ENCODE assay signal across 8 cellular contexts in the genomic region with DNA sequence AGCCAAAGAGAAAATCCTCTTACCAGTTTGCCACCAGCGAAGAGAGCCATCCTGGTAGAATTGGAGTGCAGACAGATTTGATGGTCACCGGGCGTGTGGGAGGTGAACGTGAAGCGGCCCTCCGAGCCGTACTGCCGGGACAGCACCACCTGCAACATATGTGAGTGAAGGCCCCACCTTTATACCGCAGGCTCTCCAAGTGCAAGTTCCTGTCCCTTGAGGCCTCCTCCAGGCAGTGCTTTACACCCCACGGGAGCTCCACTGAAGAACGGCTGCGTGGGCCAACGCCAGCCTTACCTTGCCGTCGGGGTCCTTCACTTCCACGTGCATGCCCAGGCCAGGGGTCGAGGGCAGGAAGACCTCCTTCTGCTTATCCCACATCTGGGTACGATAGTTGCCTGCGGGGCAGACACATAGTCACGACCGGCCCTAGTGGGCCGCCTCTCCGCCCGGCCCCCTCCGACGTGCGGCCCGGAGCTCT. TPM values are rescaled to one million over a fixed set of nuclear protein-coding genes. Genes with fewer than 3 reads are reported as not detected.
DNase-seq lines count a peak whose midpoint lies in the region; ATAC-seq, FAIRE-seq and TF ChIP-seq lines count a peak whose summit lies in the region.

No MANE protein-coding gene starts in this region.

- H3K4me3 ChIP-seq in A673 (ENCODE audit: low read depth, low read length, poor library complexity, severe bottlenecking) (peak overlapping the region; percentile 88), SU-DHL-6 (ENCODE audit: insufficient read depth, low read length, poor library complexity, severe bottlenecking) (peak overlapping the region; percentile 68), K562 (peak overlapping the region; percentile 81), kidney epithelial cell (ENCODE audit: low read depth, low read length) (peak overlapping the region; percentile 89)

- in situ Hi-C loops in K562 (cut with MboI): no loop called here

- H3K36me3 ChIP-seq in A673 (ENCODE audit: insufficient read depth, low read length, poor library complexity, severe bottlenecking) (peaks cover 30% of the 10 kb centered on the region), SU-DHL-6 (ENCODE audit: low read length) (peaks cover 11% of the 10 kb centered on the region; the same call in 1 of the 2 replicates), K562 (ENCODE audit: control insufficient read depth, insufficient read depth, low read length) (peaks cover 34% of the 10 kb centered on the region; the same call in 2 of the 3 replicates), kidney epithelial cell (ENCODE audit: control insufficient read depth, insufficient read depth, low read length) (peaks cover 2% of the 10 kb centered on the region)

- BruUV-seq in A673 (replicated peaks; lab: Mats Ljungman, UMichigan) (no TSS peak), K562 (replicated peaks; lab: Mats Ljungman, UMichigan) (TSS peak; percentile 38)

- peaks cover 6% of the 10 kb centered on the region for H3K4me1 ChIP-seq in A673 (ENCODE audit: insufficient read depth, low read length, poor library complexity, severe bottlenecking)
- H3K4me1 ChIP-seq in K562 (replicated peaks in 1 of 2; ENCODE audit: control insufficient read depth in 2 of 2, insufficient read depth in 2 of 2, low read length in 2 of 2): peaks cover 9 to 25% of the 10 kb centered on the region in 2 experiments; a peak in 4 of 5 replicates

- H3K79me2 ChIP-seq in SU-DHL-6 (ENCODE audit: insufficient read depth, low read length) (peaks cover 23% of the 10 kb centered on the region), K562 (ENCODE audit: control insufficient read depth, insufficient read depth, low read length) (peaks cover 25% of the 10 kb centered on the region)

- TF ChIP-seq EP300 in K562 (IDR thresholded peaks at IDR 0.05; ENCODE audit: low read length): no peak

- peak overlapping the region; percentile 15 for H2AFZ ChIP-seq in SU-DHL-6 (ENCODE audit: low read depth, low read length, severe bottlenecking)
- H2AFZ ChIP-seq in K562 (ENCODE audit: low read depth, low read length): peak overlapping the region; percentile 96

- CTCF ChIA-PET in A673 (lab: Charles Lee) (no interaction called here), K562 (lab: Yijun Ruan, JAX; ENCODE audit: low intra/inter-chr PET ratio) (no interaction called here)

- POLR2A ChIA-PET in A673 (lab: Charles Lee; ENCODE audit: low non-redundant PET): no interaction called here
- POLR2A ChIA-PET in K562 (lab: Yijun Ruan, JAX): interaction anchor here (0.6 to 2.4 kb wide), 14 partner anchors 8 to 717 kb away, joined by 3 to 14 read pairs (median 6); partner anchors contain the start of genes DDX56, NUDCD3, OGDH and PURB

- H3K27ac ChIP-seq in A673 (ENCODE audit: low read depth, low read length, poor library complexity, severe bottlenecking) (peak overlapping the region; percentile 92), SU-DHL-6 (ENCODE audit: low read depth, low read length) (peak overlapping the region; percentile 76), K562 (ENCODE audit: extremely low read depth, low read depth, low read length) (peak overlapping the region; percentile 73)

- no peak for FAIRE-seq in K562 (lab: Jason Lieb, UNC)

- peak overlapping the region; percentile 86 for H3K9ac ChIP-seq in SU-DHL-6 (ENCODE audit: low read length)
- peak overlapping the region; percentile 74 to 92 for H3K9ac ChIP-seq in K562 (ENCODE audit: insufficient read depth in 1 of 2, low read depth in 2 of 2, low read length in 2 of 2)

- DNase-seq in A673 (ENCODE audit: low spot score) (no peak), K562 (ENCODE audit: extremely low read depth in 1 of 4, low spot score in 3 of 4) (peak in 2 of 4 experiments; percentile 16 to 56), kidney epithelial cell (ENCODE audit: low read depth) (no peak), NCI-H345 (lab: John Stamatoyannopoulos, UW) (no peak)
- peak; percentile 29 to 40 for DNase-seq in stimulated activated CD4-positive, alpha-beta T cell treated with anti-CD3 and anti-CD28 coated beads, Interleukin-4, amount 100 ng/mL, for 48 hours (ENCODE audit: low read depth in 2 of 2)

- H3K9me1 ChIP-seq in K562 (ENCODE audit: control insufficient read depth, insufficient read depth, low read length): no peaks in the 10 kb centered on the region

- H3K4me2 ChIP-seq in SU-DHL-6 (ENCODE audit: low read depth, low read length, poor library complexity, severe bottlenecking) (peak overlapping the region; percentile 78), K562 (ENCODE audit: insufficient read depth, low read length) (peak overlapping the region; percentile 97)

- no peak for TF ChIP-seq POLR2A in K562 (conservative IDR thresholded peaks at IDR 0.05)

- TF ChIP-seq CTCF in A673 (conservative IDR thresholded peaks at IDR 0.05; ENCODE audit: low read depth, low read length) (no peak), SU-DHL-6 (IDR thresholded peaks at IDR 0.05; ENCODE audit: insufficient read depth, low read length, poor library complexity, severe bottlenecking) (no peak), K562 (IDR thresholded peaks at IDR 0.05 in 2 of 3, conservative IDR thresholded peaks at IDR 0.05 in 1 of 3; ENCODE audit: insufficient read depth in 2 of 3, low read depth in 1 of 3, low read length in 3 of 3) (no peak), kidney epithelial cell (IDR thresholded peaks at IDR 0.05; ENCODE audit: insufficient read depth, low read length, poor library complexity, severe bottlenecking) (no peak)

- H4K20me1 ChIP-seq in SU-DHL-6 (ENCODE audit: low read depth, low read length) (no peaks in the 10 kb centered on the region), K562 (replicated peaks; ENCODE audit: control insufficient read depth, insufficient read depth, low read length) (no peaks in the 10 kb centered on the region)

- H3F3A ChIP-seq in SU-DHL-6 (ENCODE audit: insufficient read depth): peaks cover 9% of the 10 kb centered on the region

- H3K9me3 ChIP-seq in A673 (ENCODE audit: low read depth, low read length, poor library complexity, severe bottlenecking): no peaks in the 10 kb centered on the region
- H3K9me3 ChIP-seq in SU-DHL-6 (ENCODE audit: insufficient read depth, low read length): no peaks in the 10 kb centered on the region
- H3K9me3 ChIP-seq in K562 (replicated peaks; ENCODE audit: control insufficient read depth, insufficient read depth, low read depth, low read length): no peaks in the 10 kb centered on the region

- no peaks in the 10 kb centered on the region for H3K9me2 ChIP-seq in SU-DHL-6 (replicated peaks; ENCODE audit: insufficient read depth, low read length)

- ATAC-seq in GM18520 (IDR thresholded peaks at IDR 0.05; ENCODE audit: unreplicated experiment) (peak; percentile 21), HG03045 (IDR thresholded peaks at IDR 0.05; ENCODE audit: unreplicated experiment) (peak; percentile 33), K562 (peak; percentile 65)

- intact Hi-C loops in A673 (cut with micrococcal nuclease; ENCODE audit: unreplicated experiment): loop anchor here (5.0 kb wide), 1 partner anchor 216 kb away; the partner anchor contains the start of gene PPIA
- intact Hi-C loops in K562 (cut with micrococcal nuclease): loop anchor here (5.0 kb wide), 1 partner anchor 216 kb away; the partner anchor contains the start of gene PPIA

- under 1% methylated on average over 28 of the region's 28 CpGs for WGBS in K562 (ENCODE audit: insufficient coverage, low coverage, missing lambda C conversion rate)

- no peak for TF ChIP-seq RAD21 in K562 (CRISPR knock-in tag; conservative IDR thresholded peaks at IDR 0.05 in 1 of 2, IDR thresholded peaks at IDR 0.05 in 1 of 2)

- H3K27me3 ChIP-seq in A673 (replicated peaks; ENCODE audit: insufficient read depth, low read depth, low read length, poor library complexity): no peaks in the 10 kb centered on the region
- no peaks in the 10 kb centered on the region for H3K27me3 ChIP-seq in SU-DHL-6 (ENCODE audit: low read length)
- H3K27me3 ChIP-seq in K562 (ENCODE audit: control insufficient read depth in 2 of 2, insufficient read depth in 2 of 2, low read length in 2 of 2): no peaks in the 10 kb centered on the region
- no peaks in the 10 kb centered on the region for H3K27me3 ChIP-seq in kidney epithelial cell (ENCODE audit: control insufficient read depth, insufficient read depth, low read length)

RNA-seq across cellular contexts. Expression of gene TMED4, which starts 0.6 kb away (rescaled TPM):
- 77.6 and 79.5 TPM in 2 replicates for total RNA-seq in A673 (2021)
- total RNA-seq in K562 (2011; cell fraction: chromatin; rRNA removed; ENCODE audit: low replicate concordance): 87.6 and 130 TPM in 2 replicates
- 122 and 140 TPM in 2 replicates for total RNA-seq in K562 (2011; cell fraction: nucleolus; rRNA removed)
- 150 and 206 TPM in 2 replicates for total RNA-seq in K562 (2011; cell fraction: nucleoplasm; rRNA removed)
- total RNA-seq in K562 (2014; rRNA removed): 40.0 and 53.8 TPM in 2 replicates
- 40.6 and 42.1 TPM in 2 replicates for total RNA-seq in K562 (2014; rRNA removed; fragmentation: Illumina TruSeq; extraction: Trizol)
- 43.8 and 44.3 TPM in 2 replicates for total RNA-seq in K562 (2015; rRNA removed; fragmentation: Illumina TruSeq; extraction: Trizol)
- 44.5 and 44.6 TPM in 2 replicates for total RNA-seq in K562 (2021)
- polyA plus RNA-seq in K562 (2011; rRNA removed): 64.0 and 75.5 TPM in 2 replicates
- 83.9 and 104 TPM in 2 replicates for polyA plus RNA-seq in K562 (2011; cell fraction: cytosol; rRNA removed)
- polyA plus RNA-seq in K562 (2011; cell fraction: nucleus; rRNA removed): 84.1 and 90.2 TPM in 2 replicates
- polyA plus RNA-seq in K562 (2012): 39.4 and 67.4 TPM in 2 replicates
- 40.5 and 44.2 TPM in 2 replicates for polyA plus RNA-seq in K562 (2014; fragmentation: Illumina TruSeq; extraction: Trizol)
- polyA plus RNA-seq in K562 (2014; fragmentation: Nextera tagmentation; extraction: Ambion mirVana): 10 to 100 TPM; 20.3 to 23.1 TPM
- 55.3 and 56.4 TPM in 2 replicates for polyA plus RNA-seq in K562 (2014; rRNA removed)
- polyA minus RNA-seq in K562 (2011; rRNA and poly(A)+ RNA removed): 49.9 and 50.1 TPM in 2 replicates
- 32.8 and 44.1 TPM in 2 replicates for polyA minus RNA-seq in K562 (2011; cell fraction: cytosol; rRNA and poly(A)+ RNA removed)
- polyA minus RNA-seq in K562 (2011; cell fraction: nucleus; rRNA and poly(A)+ RNA removed): 32.0 and 44.2 TPM in 2 replicates
- 159 and 201 TPM in 2 replicates for total RNA-seq in kidney epithelial cell

RNA-seq across cellular contexts. Expression of gene DDX56, which starts 7.8 kb away (rescaled TPM):
- total RNA-seq in A673 (2021) (119 and 147 TPM in 2 replicates), K562 (2014; rRNA removed) (102 and 133 TPM in 2 replicates), K562 (2014; rRNA removed; fragmentation: Illumina TruSeq; extraction: Trizol) (91.2 and 103 TPM in 2 replicates), K562 (2015; rRNA removed; fragmentation: Illumina TruSeq; extraction: Trizol) (89.1 and 90.8 TPM in 2 replicates), K562 (2021) (145 and 155 TPM in 2 replicates), kidney epithelial cell (67.9 and 96.8 TPM in 2 replicates)
- total RNA-seq in K562 (2011; cell fraction: chromatin; rRNA removed; ENCODE audit: low replicate concordance): 104 and 320 TPM in 2 replicates
- total RNA-seq in K562 (2011; cell fraction: nucleolus; rRNA removed): 229 and 246 TPM in 2 replicates
- total RNA-seq in K562 (2011; cell fraction: nucleoplasm; rRNA removed): 121 and 141 TPM in 2 replicates
- polyA plus RNA-seq in K562 (2011; rRNA removed) (110 and 120 TPM in 2 replicates), K562 (2014; fragmentation: Illumina TruSeq; extraction: Trizol) (114 and 133 TPM in 2 replicates), K562 (2014; fragmentation: Nextera tagmentation; extraction: Ambion mirVana) (10 to 100 TPM; 33.0 to 45.2 TPM), K562 (2014; rRNA removed) (96.7 and 109 TPM in 2 replicates)
- 100 and 136 TPM in 2 replicates for polyA plus RNA-seq in K562 (2011; cell fraction: cytosol; rRNA removed)
- 265 and 309 TPM in 2 replicates for polyA plus RNA-seq in K562 (2011; cell fraction: nucleus; rRNA removed)
- polyA plus RNA-seq in K562 (2012): 122 and 135 TPM in 2 replicates
- polyA minus RNA-seq in K562 (2011; rRNA and poly(A)+ RNA removed): 74.9 and 101 TPM in 2 replicates
- 38.9 and 72.1 TPM in 2 replicates for polyA minus RNA-seq in K562 (2011; cell fraction: cytosol; rRNA and poly(A)+ RNA removed)
- 84.7 and 97.7 TPM in 2 replicates for polyA minus RNA-seq in K562 (2011; cell fraction: nucleus; rRNA and poly(A)+ RNA removed)

RNA-seq across cellular contexts. Expression of gene OGDH, which starts 25.0 kb away (rescaled TPM):
- total RNA-seq in A673 (2021): 111 and 113 TPM in 2 replicates
- total RNA-seq in K562 (2011; cell fraction: chromatin; rRNA removed; ENCODE audit: low replicate concordance): 67.1 and 99.5 TPM in 2 replicates
- 61.5 and 70.1 TPM in 2 replicates for total RNA-seq in K562 (2011; cell fraction: nucleolus; rRNA removed)
- total RNA-seq in K562 (2011; cell fraction: nucleoplasm; rRNA removed): 49.3 and 64.3 TPM in 2 replicates
- 38.6 and 50.0 TPM in 2 replicates for total RNA-seq in K562 (2014; rRNA removed)
- 20.5 and 21.8 TPM in 2 replicates for total RNA-seq in K562 (2014; rRNA removed; fragmentation: Illumina TruSeq; extraction: Trizol)
- 19.4 and 20.2 TPM in 2 replicates for total RNA-seq in K562 (2015; rRNA removed; fragmentation: Illumina TruSeq; extraction: Trizol)
- 80.3 and 86.6 TPM in 2 replicates for total RNA-seq in K562 (2021)
- polyA plus RNA-seq in K562 (2011; rRNA removed): 23.5 and 44.6 TPM in 2 replicates
- polyA plus RNA-seq in K562 (2011; cell fraction: cytosol; rRNA removed): 44.3 and 54.2 TPM in 2 replicates
- polyA plus RNA-seq in K562 (2011; cell fraction: nucleus; rRNA removed): 59.0 and 70.4 TPM in 2 replicates
- 55.7 and 67.9 TPM in 2 replicates for polyA plus RNA-seq in K562 (2012)
- polyA plus RNA-seq in K562 (2014; fragmentation: Illumina TruSeq; extraction: Trizol): 58.8 and 59.1 TPM in 2 replicates
- 1 to 10 TPM; 3.1 to 6.3 TPM for polyA plus RNA-seq in K562 (2014; fragmentation: Nextera tagmentation; extraction: Ambion mirVana)
- 31.4 and 31.6 TPM in 2 replicates for polyA plus RNA-seq in K562 (2014; rRNA removed)
- polyA minus RNA-seq in K562 (2011; rRNA and poly(A)+ RNA removed): 66.0 and 68.6 TPM in 2 replicates
- 52.4 and 53.8 TPM in 2 replicates for polyA minus RNA-seq in K562 (2011; cell fraction: cytosol; rRNA and poly(A)+ RNA removed)
- 25.8 and 36.1 TPM in 2 replicates for polyA minus RNA-seq in K562 (2011; cell fraction: nucleus; rRNA and poly(A)+ RNA removed)
- 61.2 and 65.2 TPM in 2 replicates for total RNA-seq in kidney epithelial cell

RNA-seq across cellular contexts. Expression of gene NPC1L1, which starts 40.3 kb away (rescaled TPM):
- not detected in 2 replicates for total RNA-seq in A673 (2021)
- total RNA-seq in K562 (2011; cell fraction: chromatin; rRNA removed; ENCODE audit: low replicate concordance): 0.26 and 0.81 TPM in 2 replicates
- 0.33 and 0.39 TPM in 2 replicates for total RNA-seq in K562 (2011; cell fraction: nucleolus; rRNA removed)
- 0.15 and 0.37 TPM in 2 replicates for total RNA-seq in K562 (2011; cell fraction: nucleoplasm; rRNA removed)
- total RNA-seq in K562 (2014; rRNA removed): 0.18 TPM in 1 of 2 replicates, not detected in the other
- total RNA-seq in K562 (2014; rRNA removed; fragmentation: Illumina TruSeq; extraction: Trizol): not detected in 2 replicates
- not detected in 2 replicates for total RNA-seq in K562 (2015; rRNA removed; fragmentation: Illumina TruSeq; extraction: Trizol)
- 0.02 and 0.07 TPM in 2 replicates for total RNA-seq in K562 (2021)
- polyA plus RNA-seq in K562 (2011; rRNA removed): 0.08 and 0.14 TPM in 2 replicates
- 0.10 and 0.18 TPM in 2 replicates for polyA plus RNA-seq in K562 (2011; cell fraction: cytosol; rRNA removed)
- polyA plus RNA-seq in K562 (2011; cell fraction: nucleus; rRNA removed): 0.74 and 1.1 TPM in 2 replicates
- 0.08 and 0.11 TPM in 2 replicates for polyA plus RNA-seq in K562 (2012)
- polyA plus RNA-seq in K562 (2014; fragmentation: Illumina TruSeq; extraction: Trizol): 0.01 and 0.06 TPM in 2 replicates
- polyA plus RNA-seq in K562 (2014; fragmentation: Nextera tagmentation; extraction: Ambion mirVana): not detected
- polyA plus RNA-seq in K562 (2014; rRNA removed): 0.07 TPM in 1 of 2 replicates, not detected in the other
- 0.06 and 0.11 TPM in 2 replicates for polyA minus RNA-seq in K562 (2011; rRNA and poly(A)+ RNA removed)
- not detected in 2 replicates for polyA minus RNA-seq in K562 (2011; cell fraction: cytosol; rRNA and poly(A)+ RNA removed)
- 0.13 and 0.44 TPM in 2 replicates for polyA minus RNA-seq in K562 (2011; cell fraction: nucleus; rRNA and poly(A)+ RNA removed)
- total RNA-seq in kidney epithelial cell: 0.96 and 1.5 TPM in 2 replicates

Comparison
In these comparisons a context has a peak if more than half of its experiments do, and no peak if none do; other contexts are left out.
1. DNase-seq: peak in stimulated activated CD4-positive, alpha-beta T cell treated with anti-CD3 and anti-CD28 coated beads, Interleukin-4, amount 100 ng/mL, for 48 hours (2 of 2); none in A673 (single experiment), kidney epithelial cell (single experiment) and NCI-H345 (single experiment).
2. Peak in every context shown above with its lines, with median percentiles within 50 percentile points of each other: H3K27ac ChIP-seq, H3K4me3 ChIP-seq and ATAC-seq.